Comparison of ENCODE assay signal across 10 cellular contexts in the genomic region with DNA sequence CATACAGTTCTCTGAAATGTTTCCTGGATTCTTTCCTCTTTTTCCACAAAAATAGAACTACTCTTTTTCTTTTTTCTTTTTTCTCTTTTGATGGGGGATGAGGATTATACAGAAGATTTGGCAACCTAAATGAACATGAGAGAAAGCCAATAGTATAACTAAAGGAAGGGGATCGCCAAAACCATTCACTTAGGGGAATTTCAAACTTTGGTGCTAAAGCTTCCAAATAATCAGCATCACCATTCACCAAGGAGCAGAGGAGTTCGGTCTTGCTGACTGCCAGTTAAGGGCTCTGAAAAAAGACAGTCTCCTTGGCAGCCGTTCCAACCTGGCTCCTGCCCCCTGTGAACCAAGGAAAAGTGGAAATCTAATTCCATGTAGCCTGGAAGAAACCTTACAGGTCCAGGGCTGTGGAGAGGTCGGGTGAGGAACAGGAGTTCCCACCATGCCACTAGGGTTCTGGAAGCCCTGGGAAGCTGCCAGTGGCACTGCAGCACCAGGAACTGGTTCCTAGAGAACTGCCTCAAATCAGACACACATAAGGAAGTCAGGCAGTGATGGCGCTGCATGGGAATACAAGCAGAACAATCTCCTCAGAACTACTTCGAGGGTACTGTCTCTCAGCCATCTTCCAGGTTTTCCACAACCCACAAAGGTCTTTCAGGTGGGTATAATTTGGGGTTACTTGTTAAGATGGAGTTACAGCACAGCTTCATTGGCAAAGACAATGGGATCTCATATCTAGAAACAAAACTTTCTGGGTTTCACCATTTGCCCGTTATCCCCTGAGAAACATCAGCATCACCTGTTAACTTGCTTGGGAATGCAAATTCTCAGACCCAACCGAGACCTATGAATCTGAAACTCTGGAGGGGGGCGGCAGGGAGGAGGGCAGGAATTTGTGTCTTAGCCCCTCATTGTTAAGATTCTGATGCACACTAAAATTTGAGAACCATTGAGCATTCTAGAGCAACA.
DNase-seq lines count a peak whose midpoint lies in the region; ATAC-seq, FAIRE-seq and TF ChIP-seq lines count a peak whose summit lies in the region.
"Had no signal": no experiment of that assay in that cellular context is flagged by ENCODE, and none has a peak within 500 bp of the region (broad histone marks: within the 10 kb centered on the region; RNA-seq: fewer than 3 reads in every experiment).

No MANE protein-coding gene starts in this region.

- CTCF ChIA-PET in endothelial cell of umbilical vein (lab: Charles Lee): interaction anchor here (1.1 to 3.0 kb wide), 4 partner anchors 10 to 90 kb away, joined by 3 to 7 read pairs (median 5); no protein-coding TSS in a partner anchor

- POLR2A ChIA-PET in endothelial cell of umbilical vein (lab: Charles Lee): no interaction called here

- H4K20me1 ChIP-seq in endothelial cell of umbilical vein (replicated peaks; ENCODE audit: control insufficient read depth, extremely low read depth, insufficient read depth, low read length): no peaks in the 10 kb centered on the region

- intact Hi-C loops in endothelial cell of umbilical vein (cut with micrococcal nuclease): loop anchor here (1.0 to 5.0 kb wide), 6 partner anchors 78 to 286 kb away; a partner anchor contains a TSS

- H3K79me2 ChIP-seq in ACC112 (ENCODE audit: control insufficient read depth, insufficient read depth, low read length, unreplicated experiment): no peaks in the 10 kb centered on the region
- no peaks in the 10 kb centered on the region for H3K79me2 ChIP-seq in endothelial cell of umbilical vein (ENCODE audit: control insufficient read depth, insufficient read depth, low read length)

- H3K4me3 ChIP-seq in ACC112 (ENCODE audit: low read depth, low read length) (peak overlapping the region; percentile 27; the same call in 1 of the 2 replicates), endothelial cell of umbilical vein (replicated peaks in 1 of 3; ENCODE audit: insufficient read depth in 1 of 3, low read depth in 1 of 3, low read length in 3 of 3) (no peak overlapping the region)

- TF ChIP-seq CTCF in endothelial cell of umbilical vein (IDR thresholded peaks at IDR 0.05; ENCODE audit: extremely low read depth in 1 of 2, insufficient read depth in 1 of 2, low read depth in 1 of 2, low read length in 2 of 2) (no peak), neural crest cell (conservative IDR thresholded peaks at IDR 0.05) (no peak)

- peak overlapping the region; percentile 43 for H3K27ac Mint-ChIP-seq in neural crest cell (ENCODE audit: unreplicated experiment)

- FAIRE-seq in endothelial cell of umbilical vein (lab: Jason Lieb, UNC): no peak

- dilution Hi-C loops in endothelial cell of umbilical vein (cut with MboI; ENCODE audit: extremely low pct_ligation_motif_present, low sequenced_read_pairs): no loop called here

- H3K27ac ChIP-seq in ACC112 (ENCODE audit: low read depth, low read length): peak overlapping the region; percentile 99
- H3K27ac ChIP-seq in endothelial cell of umbilical vein (ENCODE audit: insufficient read depth, low read depth, low read length): peak overlapping the region; percentile 96

- peak overlapping the region; percentile 83 for H3K9ac ChIP-seq in endothelial cell of umbilical vein (replicated peaks; ENCODE audit: extremely low read depth, insufficient read depth, low read length)

- DNase-seq in NCI-H446 (lab: John Stamatoyannopoulos, UW): peak; percentile 60 to 82
- peak; percentile 48 for DNase-seq in endothelial cell of umbilical vein (ENCODE audit: low read depth, low spot score)
- DNase-seq in neural crest cell (ENCODE audit: low read depth, low spot score): no peak
- no peak for DNase-seq in activated CD4-positive, alpha-beta T cell treated with anti-CD3 and anti-CD28 coated beads for 1 hour
- DNase-seq in D341Med (ENCODE audit: low spot score): no peak
- DNase-seq: activated T-cell treated with anti-CD3 and anti-CD28 coated beads, Interleukin-2, amount 50 U/mL, for 48 hours had no signal

- no peak overlapping the region for H3K4me3 Mint-ChIP-seq in neural crest cell
- H3K4me3 Mint-ChIP-seq: central memory CD8-positive, alpha-beta T cell had no signal

- H3K27me3 ChIP-seq in ACC112 (ENCODE audit: insufficient read depth, low read length): no peaks in the 10 kb centered on the region
- H3K27me3 ChIP-seq in endothelial cell of umbilical vein (ENCODE audit: control insufficient read depth in 2 of 2, insufficient read depth in 2 of 2, low read length in 2 of 2): no peaks in the 10 kb centered on the region

- H3K9me3 ChIP-seq in endothelial cell of umbilical vein (replicated peaks; ENCODE audit: control insufficient read depth, insufficient read depth, low read length): no peaks in the 10 kb centered on the region

- TF ChIP-seq POLR2A in endothelial cell of umbilical vein (IDR thresholded peaks at IDR 0.05; ENCODE audit: low read depth, low read length): no peak

- no peaks in the 10 kb centered on the region for H3K36me3 Mint-ChIP-seq in neural crest cell (ENCODE audit: low read depth)

- no peaks in the 10 kb centered on the region for H3K9me1 ChIP-seq in endothelial cell of umbilical vein (replicated peaks; ENCODE audit: control insufficient read depth, extremely low read depth, insufficient read depth, low read length)

- peaks cover 9% of the 10 kb centered on the region for H3K4me1 Mint-ChIP-seq in neural crest cell

- H2AFZ ChIP-seq in ACC112 (ENCODE audit: low read length, unreplicated experiment) (peak overlapping the region; percentile 65), endothelial cell of umbilical vein (ENCODE audit: low read depth, low read length) (no peak overlapping the region)

- ATAC-seq in HG02970 (IDR thresholded peaks at IDR 0.05; ENCODE audit: low FRiP score, unreplicated experiment): no peak
- no peak for ATAC-seq in HG03520 (IDR thresholded peaks at IDR 0.05; ENCODE audit: unreplicated experiment)

- H3K27me3 Mint-ChIP-seq in neural crest cell (ENCODE audit: low read depth): no peaks in the 10 kb centered on the region
- H3K27me3 Mint-ChIP-seq: central memory CD8-positive, alpha-beta T cell had no signal

- peak overlapping the region; percentile 56 for H3K4me2 ChIP-seq in endothelial cell of umbilical vein (ENCODE audit: insufficient read depth, low read length)

- TSS peak; percentile 86 for BruUV-seq in endothelial cell of umbilical vein (replicated peaks; lab: Mats Ljungman, UMichigan)

- H3K4me1 ChIP-seq in ACC112 (ENCODE audit: control insufficient read depth, insufficient read depth, low read length, unreplicated experiment) (peaks cover 54% of the 10 kb centered on the region), endothelial cell of umbilical vein (ENCODE audit: control insufficient read depth, extremely low read depth, insufficient read depth, low read length) (peaks cover 45% of the 10 kb centered on the region)

- no peaks in the 10 kb centered on the region for H3K9me3 Mint-ChIP-seq in neural crest cell
- H3K9me3 Mint-ChIP-seq: central memory CD8-positive, alpha-beta T cell had no signal

- no peaks in the 10 kb centered on the region for H3K36me3 ChIP-seq in ACC112 (ENCODE audit: insufficient read depth, low read length)
- H3K36me3 ChIP-seq in endothelial cell of umbilical vein (ENCODE audit: control insufficient read depth in 2 of 2, extremely low read depth in 1 of 2, insufficient read depth in 2 of 2, low read length in 2 of 2): no peaks in the 10 kb centered on the region

TF ChIP-seq in endothelial cell of umbilical vein, 7 proteins besides CTCF, POLR2A, EP300 and RAD21:
- TF ChIP-seq, protein P1, sequence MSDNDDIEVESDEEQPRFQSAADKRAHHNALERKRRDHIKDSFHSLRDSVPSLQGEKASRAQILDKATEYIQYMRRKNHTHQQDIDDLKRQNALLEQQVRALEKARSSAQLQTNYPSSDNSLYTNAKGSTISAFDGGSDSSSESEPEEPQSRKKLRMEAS (IDR thresholded peaks at IDR 0.05; ENCODE audit: insufficient read depth, insufficient read length): no peak
- no peak for TF ChIP-seq POLR2AphosphoS5 (IDR thresholded peaks at IDR 0.05; ENCODE audit: insufficient read depth, low read depth, low read length)
- TF ChIP-seq EZH2 (IDR thresholded peaks at IDR 0.05; ENCODE audit: borderline replicate concordance, low read depth, low read length, severe bottlenecking): no peak
- no peak for TF ChIP-seq FOS (IDR thresholded peaks at IDR 0.05; ENCODE audit: borderline replicate concordance, insufficient read depth, low read length)
- no peak for TF ChIP-seq GATA2 (IDR thresholded peaks at IDR 0.05; ENCODE audit: insufficient read depth, insufficient read length, low read depth, low read length)
- TF ChIP-seq JUN (IDR thresholded peaks at IDR 0.05; ENCODE audit: borderline replicate concordance, insufficient read depth, insufficient read length, low read depth): no peak
- TF ChIP-seq MYC (IDR thresholded peaks at IDR 0.05; ENCODE audit: low read depth, low read length): no peak

Comparison
In these comparisons a context has a peak if more than half of its experiments do, and no peak if none do; other contexts are left out.
1. DNase-seq: peak in NCI-H446 (2 of 2) and endothelial cell of umbilical vein (single experiment); none in neural crest cell (single experiment), activated CD4-positive, alpha-beta T cell treated with anti-CD3 and anti-CD28 coated beads for 1 hour (single experiment) and D341Med (single experiment).